In the genomic region with DNA sequence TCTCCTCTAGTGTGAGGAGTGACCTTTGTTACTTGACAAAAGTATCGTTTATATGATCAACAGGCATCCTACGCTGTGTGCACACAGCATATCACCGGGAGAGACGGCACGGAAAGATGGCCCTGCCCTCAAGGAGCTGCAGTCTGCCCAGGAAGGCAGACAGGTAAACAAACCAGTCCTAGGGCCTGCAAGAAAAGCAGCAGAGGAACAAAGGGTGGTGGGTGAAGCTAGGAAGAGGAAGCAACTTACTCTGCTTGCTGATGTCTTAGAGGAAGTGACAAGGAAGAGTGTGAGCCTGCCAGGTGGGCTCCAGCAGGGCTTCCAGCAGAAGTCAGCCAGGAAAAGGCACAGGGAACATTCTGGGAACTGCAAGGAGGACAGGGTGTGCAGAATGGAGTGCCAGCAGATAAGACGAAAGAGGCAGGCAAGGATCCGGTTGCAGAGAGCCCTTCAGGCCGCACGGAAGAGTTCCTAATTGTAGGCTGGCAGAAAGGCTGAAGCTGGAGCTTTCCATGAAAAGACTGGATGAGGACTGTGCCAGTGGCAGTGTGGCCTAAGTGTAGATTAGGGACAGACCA, we compare ENCODE assay signal across 8 cellular contexts.
DNase-seq lines count a peak whose midpoint lies in the region; ATAC-seq, FAIRE-seq and TF ChIP-seq lines count a peak whose summit lies in the region.

No MANE protein-coding gene starts in this region.

- H3K9me3 Mint-ChIP-seq in effector memory CD8-positive, alpha-beta T cell, result no peaks in the 10 kb centered on the region

- H3K4me1 ChIP-seq in mucosa of descending colon (ENCODE audit: low read depth) (peaks cover 29% of the 10 kb centered on the region), thymus (ENCODE audit: control insufficient read depth, insufficient read depth, low read length) (peaks cover 31% of the 10 kb centered on the region)

- H3K4me3 ChIP-seq in mucosa of descending colon (no peak overlapping the region), thymus (ENCODE audit: low read length) (peak overlapping the region; percentile 90)

- 60% methylated on average over 9 of the region's 9 CpGs for WGBS in thymus

- H3K9me3 ChIP-seq in mucosa of descending colon, result no peaks in the 10 kb centered on the region
- no peaks in the 10 kb centered on the region for H3K9me3 ChIP-seq in thymus (ENCODE audit: control insufficient read depth)

- peaks cover 42 to 46% of the 10 kb centered on the region in 2 donors for H3K4me1 Mint-ChIP-seq in effector memory CD8-positive, alpha-beta T cell (ENCODE audit: low read depth in 2 of 2)

- H3K36me3 Mint-ChIP-seq in effector memory CD8-positive, alpha-beta T cell (ENCODE audit: insufficient read depth), result peaks cover 17% of the 10 kb centered on the region

- no peak for TF ChIP-seq POLR2A in GM12892 (IDR thresholded peaks at IDR 0.05; ENCODE audit: low read depth, low read length)

- H3K4me3 Mint-ChIP-seq in effector memory CD8-positive, alpha-beta T cell, result peak overlapping the region; percentile 93 to 97

- no peaks in the 10 kb centered on the region for H3K27me3 Mint-ChIP-seq in effector memory CD8-positive, alpha-beta T cell

- no peaks in the 10 kb centered on the region for H3K27me3 ChIP-seq in thymus (ENCODE audit: control insufficient read depth, insufficient read depth)

- intact Hi-C loops in mucosa of descending colon (cut with DNase I, micrococcal nuclease), result no loop called here

- TF ChIP-seq CTCF in mucosa of descending colon (IDR thresholded peaks at IDR 0.05) (no peak), GM13976 (IDR thresholded peaks at IDR 0.05; ENCODE audit: borderline replicate concordance, control extremely low read depth, extremely low read depth, insufficient read depth, missing control alignments) (no peak)

- no peaks in the 10 kb centered on the region for H3K36me3 ChIP-seq in mucosa of descending colon (ENCODE audit: low read depth)
- H3K36me3 ChIP-seq in thymus (ENCODE audit: control insufficient read depth, insufficient read depth), result no peaks in the 10 kb centered on the region

- in situ Hi-C loops in GM13976 (cut with MboI; ENCODE audit: low sequenced_read_pairs, unreplicated experiment), result no loop called here

- FAIRE-seq in GM12892 (lab: Jason Lieb, UNC), result peak; percentile 83

- H3K27ac Mint-ChIP-seq in effector memory CD8-positive, alpha-beta T cell, result peak overlapping the region; percentile 93 to 97

- no peak for DNase-seq in GM12892 (ENCODE audit: insufficient read length)
- DNase-seq in LoVo (ENCODE audit: low spot score), result peak; percentile 40
- DNase-seq in activated CD4-positive, alpha-beta T cell treated with anti-CD3 and anti-CD28 coated beads for 4 hours, result peak; percentile 24 to 37
- DNase-seq in effector memory CD8-positive, alpha-beta T cell, result peak in 1 of 3 experiments; percentile 22
- peak; percentile 64 to 72 (median 67) for DNase-seq in mucosa of descending colon
- no peak for DNase-seq in GM13976 (ENCODE audit: low spot score)

- peak; percentile 29 for ATAC-seq in effector memory CD8-positive, alpha-beta T cell (replicated peaks)
- peak; percentile 61 for ATAC-seq in mucosa of descending colon
- no peak for ATAC-seq in GM21825 (IDR thresholded peaks at IDR 0.05; ENCODE audit: unreplicated experiment)

- H3K27ac ChIP-seq in thymus (ENCODE audit: low read depth), result peak overlapping the region; percentile 97

Comparison
In these comparisons a context has a peak if more than half of its experiments do, and no peak if none do; other contexts are left out.
1. DNase-seq: peak in LoVo (single experiment), activated CD4-positive, alpha-beta T cell treated with anti-CD3 and anti-CD28 coated beads for 4 hours (2 of 2) and mucosa of descending colon (3 of 3); none in GM12892 (single experiment) and GM13976 (single experiment).